Comparison of ENCODE assay signal across 7 cellular contexts in the genomic region with DNA sequence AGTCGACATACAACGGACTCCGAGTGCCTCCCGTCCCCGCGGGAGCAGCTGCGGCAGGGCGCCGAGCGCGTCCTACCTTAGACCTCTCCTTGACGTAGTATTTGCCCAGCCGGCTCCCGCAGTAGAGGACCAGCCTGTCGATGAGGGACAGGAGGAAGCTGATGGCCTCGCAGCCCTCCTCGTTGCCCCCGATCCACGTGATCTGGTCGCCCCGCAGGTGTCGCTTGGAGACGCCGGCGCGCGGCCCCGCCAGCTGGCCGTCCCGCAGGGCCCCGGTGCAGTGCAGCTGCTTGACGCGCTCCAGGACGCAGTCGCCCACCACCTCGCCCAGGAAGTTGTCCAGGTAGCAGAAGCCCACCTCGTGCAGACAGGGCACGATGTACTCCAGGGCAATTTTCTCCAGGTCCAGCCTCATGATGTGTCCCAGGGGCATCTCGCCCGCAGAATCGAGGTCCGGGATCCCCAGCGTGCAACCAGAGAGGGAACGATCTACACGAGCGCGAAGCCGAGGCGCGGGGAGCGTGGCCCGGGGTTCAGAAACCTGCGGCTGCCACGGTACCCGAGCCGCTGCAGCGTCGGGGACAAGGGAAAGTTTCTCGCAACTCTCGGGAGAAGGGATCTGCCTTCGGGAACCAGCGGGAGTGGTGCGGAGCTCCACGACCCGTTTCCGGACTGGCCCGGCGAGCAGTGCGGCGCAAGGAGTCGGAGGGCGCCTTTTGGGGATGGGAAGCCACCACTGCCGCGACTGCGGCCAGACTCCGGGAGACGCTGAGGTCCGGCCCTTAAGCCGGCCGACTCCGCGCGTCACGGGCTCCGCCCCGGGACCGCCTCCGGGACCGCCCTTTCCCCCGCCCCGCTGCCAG. TPM values are rescaled to one million over a fixed set of nuclear protein-coding genes. Genes with fewer than 3 reads are reported as not detected.
A peak's percentile ranks its signal among the peaks of the same experiment; 100 is the strongest.
DNase-seq lines count a peak whose midpoint lies in the region; ATAC-seq and TF ChIP-seq lines count a peak whose summit lies in the region.

TSS of gene EGLN3 (minus strand) at position 755 of the 863 bp plus-strand sequence. CDS start at position 433, 322 bp downstream.

- CTCF ChIA-PET in WTC11 (lab: Charles Lee) = interaction anchor here (0.9 to 3.2 kb wide), 3 partner anchors 9 to 148 kb away, joined by 4 to 26 read pairs (median 6); no protein-coding TSS in a partner anchor

- H3K9me3 Mint-ChIP-seq in WTC11 (no peaks in the 10 kb centered on the region), chondrocyte (ENCODE audit: low read depth) (no peaks in the 10 kb centered on the region)

- H3K4me1 Mint-ChIP-seq in WTC11 = peaks cover 50% of the 10 kb centered on the region
- peaks cover 26% of the 10 kb centered on the region for H3K4me1 Mint-ChIP-seq in chondrocyte (ENCODE audit: low read depth)

- H3K27ac Mint-ChIP-seq in WTC11 (peak within 1 kb of the TSS; percentile 95), chondrocyte (ENCODE audit: unreplicated experiment) (peak within 1 kb of the TSS; percentile 73)

- peak; percentile 62 to 68 for DNase-seq in NCI-H1930 (lab: John Stamatoyannopoulos, UW)
- DNase-seq in WTC11 (ENCODE audit: low spot score) = peak; percentile 95
- DNase-seq in chondrocyte (ENCODE audit: low spot score) = no peak
- peak; percentile 52 for DNase-seq in kidney glomerular epithelial cell (lab: John Stamatoyannopoulos, UW)
- DNase-seq in stimulated activated CD4-positive, alpha-beta T cell treated with anti-CD3 and anti-CD28 coated beads, Interleukin-15, amount 100 ng/mL, for 1 hour (ENCODE audit: low read depth in 1 of 2, low spot score in 1 of 2) = peak; percentile 19 to 36

- TF ChIP-seq CTCF in WTC11 (IDR thresholded peaks at IDR 0.05) (no peak), chondrocyte (IDR thresholded peaks at IDR 0.05) (no peak)

- ATAC-seq in GM18505 (IDR thresholded peaks at IDR 0.05; ENCODE audit: unreplicated experiment) (peak; percentile 89), HG02678 (IDR thresholded peaks at IDR 0.05; ENCODE audit: unreplicated experiment) (peak; percentile 88), WTC11 (peak; percentile 95)

- TF ChIP-seq POLR2A in GM18505 (IDR thresholded peaks at IDR 0.05; ENCODE audit: borderline replicate concordance, extremely low read depth, insufficient read depth, insufficient read length) = peak; percentile 76

- H3K27me3 Mint-ChIP-seq in WTC11 (ENCODE audit: low read depth) (peaks cover 18% of the 10 kb centered on the region), chondrocyte (ENCODE audit: low read depth) (peaks cover 34% of the 10 kb centered on the region)

- H3K36me3 Mint-ChIP-seq in WTC11 (peaks cover 8% of the 10 kb centered on the region), chondrocyte (ENCODE audit: low read depth) (no peaks in the 10 kb centered on the region)

- peak within 1 kb of the TSS; percentile 64 for H3K4me3 Mint-ChIP-seq in WTC11
- peak within 1 kb of the TSS; percentile 82 for H3K4me3 Mint-ChIP-seq in chondrocyte (ENCODE audit: unreplicated experiment)

- POLR2A ChIA-PET in WTC11 (lab: Charles Lee) = interaction anchor here (0.5 to 1.8 kb wide), 11 partner anchors 9 to 1632 kb away, joined by 3 to 14 read pairs (median 4); no protein-coding TSS in a partner anchor

TF ChIP-seq in WTC11, 78 proteins besides CTCF, POLR2A, EP300 and RAD21 (continues in another document):
- TF ChIP-seq ZNF396 (CRISPR knock-in tag; IDR thresholded peaks at IDR 0.05; ENCODE audit: borderline replicate concordance) (no peak), SP1 (CRISPR knock-in tag; conservative IDR thresholded peaks at IDR 0.05) (peak; percentile 65; the same call in 1 of the 2 replicates), CREM (CRISPR knock-in tag; IDR thresholded peaks at IDR 0.05) (peak; percentile 30), NR2C2 (CRISPR knock-in tag; IDR thresholded peaks at IDR 0.05) (peak; percentile 48; the same call in 1 of the 2 replicates), NFYB (CRISPR knock-in tag; conservative IDR thresholded peaks at IDR 0.05; ENCODE audit: low read depth) (peak; percentile 33), ZNF232 (CRISPR knock-in tag; IDR thresholded peaks at IDR 0.05) (no peak), ZNF512 (CRISPR knock-in tag; IDR thresholded peaks at IDR 0.05; ENCODE audit: borderline replicate concordance) (no peak), JAZF1 (CRISPR knock-in tag; IDR thresholded peaks at IDR 0.05) (no peak), OVOL2 (CRISPR knock-in tag; IDR thresholded peaks at IDR 0.05; ENCODE audit: borderline replicate concordance) (no peak), ETV6 (CRISPR knock-in tag; IDR thresholded peaks at IDR 0.05) (peak; percentile 68), PRRX2 (CRISPR knock-in tag; IDR thresholded peaks at IDR 0.05) (no peak), ZNF121 (CRISPR knock-in tag; IDR thresholded peaks at IDR 0.05) (no peak), SMAD4 (CRISPR knock-in tag; IDR thresholded peaks at IDR 0.05) (no peak; the same call in 1 of the 2 replicates), TEAD1 (CRISPR knock-in tag; IDR thresholded peaks at IDR 0.05) (peak; percentile 25), KAT7 (CRISPR knock-in tag; IDR thresholded peaks at IDR 0.05; ENCODE audit: borderline replicate concordance) (peak; percentile 50; the same call in 1 of the 2 replicates), NFE2L1 (CRISPR knock-in tag; IDR thresholded peaks at IDR 0.05) (peak; percentile 83), JUN (CRISPR knock-in tag; IDR thresholded peaks at IDR 0.05) (peak; percentile 67), RELA (CRISPR knock-in tag; IDR thresholded peaks at IDR 0.05; ENCODE audit: borderline replicate concordance) (no peak), ZNF219 (CRISPR knock-in tag; IDR thresholded peaks at IDR 0.05; ENCODE audit: borderline replicate concordance) (peak; percentile 45; the same call in 1 of the 2 replicates), ZNF263 (CRISPR knock-in tag; IDR thresholded peaks at IDR 0.05; ENCODE audit: low read depth) (no peak; the same call in 1 of the 2 replicates)
- TF ChIP-seq, protein P1, sequence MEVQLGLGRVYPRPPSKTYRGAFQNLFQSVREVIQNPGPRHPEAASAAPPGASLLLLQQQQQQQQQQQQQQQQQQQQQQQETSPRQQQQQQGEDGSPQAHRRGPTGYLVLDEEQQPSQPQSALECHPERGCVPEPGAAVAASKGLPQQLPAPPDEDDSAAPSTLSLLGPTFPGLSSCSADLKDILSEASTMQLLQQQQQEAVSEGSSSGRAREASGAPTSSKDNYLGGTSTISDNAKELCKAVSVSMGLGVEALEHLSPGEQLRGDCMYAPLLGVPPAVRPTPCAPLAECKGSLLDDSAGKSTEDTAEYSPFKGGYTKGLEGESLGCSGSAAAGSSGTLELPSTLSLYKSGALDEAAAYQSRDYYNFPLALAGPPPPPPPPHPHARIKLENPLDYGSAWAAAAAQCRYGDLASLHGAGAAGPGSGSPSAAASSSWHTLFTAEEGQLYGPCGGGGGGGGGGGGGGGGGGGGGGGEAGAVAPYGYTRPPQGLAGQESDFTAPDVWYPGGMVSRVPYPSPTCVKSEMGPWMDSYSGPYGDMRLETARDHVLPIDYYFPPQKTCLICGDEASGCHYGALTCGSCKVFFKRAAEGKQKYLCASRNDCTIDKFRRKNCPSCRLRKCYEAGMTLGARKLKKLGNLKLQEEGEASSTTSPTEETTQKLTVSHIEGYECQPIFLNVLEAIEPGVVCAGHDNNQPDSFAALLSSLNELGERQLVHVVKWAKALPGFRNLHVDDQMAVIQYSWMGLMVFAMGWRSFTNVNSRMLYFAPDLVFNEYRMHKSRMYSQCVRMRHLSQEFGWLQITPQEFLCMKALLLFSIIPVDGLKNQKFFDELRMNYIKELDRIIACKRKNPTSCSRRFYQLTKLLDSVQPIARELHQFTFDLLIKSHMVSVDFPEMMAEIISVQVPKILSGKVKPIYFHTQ (CRISPR knock-in tag; IDR thresholded peaks at IDR 0.05) = no peak
- TF ChIP-seq, protein P2, sequence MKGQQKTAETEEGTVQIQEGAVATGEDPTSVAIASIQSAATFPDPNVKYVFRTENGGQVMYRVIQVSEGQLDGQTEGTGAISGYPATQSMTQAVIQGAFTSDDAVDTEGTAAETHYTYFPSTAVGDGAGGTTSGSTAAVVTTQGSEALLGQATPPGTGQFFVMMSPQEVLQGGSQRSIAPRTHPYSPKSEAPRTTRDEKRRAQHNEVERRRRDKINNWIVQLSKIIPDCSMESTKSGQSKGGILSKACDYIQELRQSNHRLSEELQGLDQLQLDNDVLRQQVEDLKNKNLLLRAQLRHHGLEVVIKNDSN (CRISPR knock-in tag; IDR thresholded peaks at IDR 0.05) = peak; percentile 81
- TF ChIP-seq, protein P3, sequence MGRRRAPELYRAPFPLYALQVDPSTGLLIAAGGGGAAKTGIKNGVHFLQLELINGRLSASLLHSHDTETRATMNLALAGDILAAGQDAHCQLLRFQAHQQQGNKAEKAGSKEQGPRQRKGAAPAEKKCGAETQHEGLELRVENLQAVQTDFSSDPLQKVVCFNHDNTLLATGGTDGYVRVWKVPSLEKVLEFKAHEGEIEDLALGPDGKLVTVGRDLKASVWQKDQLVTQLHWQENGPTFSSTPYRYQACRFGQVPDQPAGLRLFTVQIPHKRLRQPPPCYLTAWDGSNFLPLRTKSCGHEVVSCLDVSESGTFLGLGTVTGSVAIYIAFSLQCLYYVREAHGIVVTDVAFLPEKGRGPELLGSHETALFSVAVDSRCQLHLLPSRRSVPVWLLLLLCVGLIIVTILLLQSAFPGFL (CRISPR knock-in tag; IDR thresholded peaks at IDR 0.05; ENCODE audit: borderline replicate concordance) = peak; percentile 70; the same call in 1 of the 2 replicates

RNA-seq across cellular contexts. Expression of gene EGLN3, which starts in this region (rescaled TPM):
- 20.0 to 22.0 TPM (median 21.0 TPM) in 3 replicates for total RNA-seq in WTC11 (2021)
- 2.8 TPM in 2 of 3 replicates, not detected in the other for total RNA-seq in chondrocyte
